ENCODE assay signal across 29 cellular contexts in genomic region chr19:879711-880438, GRCh38. TPM values are rescaled to one million over a fixed set of nuclear protein-coding genes. Genes with fewer than 3 reads are reported as not detected.
"Had no signal": no experiment of that assay in that cellular context is flagged by ENCODE, and none has a peak within 500 bp of the region (broad histone marks: within the 10 kb centered on the region; RNA-seq: fewer than 3 reads in every experiment).

No MANE protein-coding gene starts in this region.

- H3K4me3 Mint-ChIP-seq: activated CD4-positive, alpha-beta T cell treated with anti-CD3 and anti-CD28 coated beads for 36 hours; activated naive CD4-positive, alpha-beta T cell treated with anti-CD3 and anti-CD28 coated beads, Interleukin-2, amount 50 U/mL, for 24 hours; activated naive CD8-positive, alpha-beta T cell treated with anti-CD3 and anti-CD28 coated beads, Interleukin-2, amount 50 U/mL, for 24 hours; mesothelial cell of epicardium; naive thymus-derived CD4-positive, alpha-beta T cell; stimulated activated memory B cell treated with anti-CD40 and anti-IgM and Interleukin-4, amounts not matched to agents 10 μg/mL and 1 μg/mL and 100 μg/mL, for 72 hours; stimulated activated naive CD8-positive, alpha-beta T cell treated with anti-CD3 and anti-CD28 coated beads, Interleukin-15, amount 100 ng/mL, for 72 hours; type B pancreatic cell had no signal

- H3K4me1 Mint-ChIP-seq: activated CD4-positive, alpha-beta T cell treated with anti-CD3 and anti-CD28 coated beads for 36 hours; activated naive CD4-positive, alpha-beta T cell treated with anti-CD3 and anti-CD28 coated beads, Interleukin-2, amount 50 U/mL, for 24 hours; activated naive CD8-positive, alpha-beta T cell treated with anti-CD3 and anti-CD28 coated beads, Interleukin-2, amount 50 U/mL, for 24 hours; mesothelial cell of epicardium had no signal

- H3K27ac Mint-ChIP-seq: activated CD4-positive, alpha-beta T cell treated with anti-CD3 and anti-CD28 coated beads for 36 hours; activated naive CD4-positive, alpha-beta T cell treated with anti-CD3 and anti-CD28 coated beads, Interleukin-2, amount 50 U/mL, for 24 hours; activated naive CD8-positive, alpha-beta T cell treated with anti-CD3 and anti-CD28 coated beads, Interleukin-2, amount 50 U/mL, for 24 hours; activated T-helper 2 cell treated with anti-CD3 and anti-CD28 coated beads, Interferon-gamma antibody, Interleukin-2, Interleukin-4, amounts not matched to agents 10 μg/mL and 5 μg/mL and 100 μg/mL, durations not matched to agents 14 hours and 24 hours and 36 hours; mesothelial cell of epicardium; stimulated activated memory B cell treated with anti-CD40 and anti-IgM and Interleukin-4, amounts not matched to agents 10 μg/mL and 1 μg/mL and 100 μg/mL, for 72 hours; type B pancreatic cell had no signal

- H3K27ac ChIP-seq: esophagus muscularis mucosa, foreskin keratinocyte, heart right ventricle, pancreas, psoas muscle, sigmoid colon, vagina had no signal

- H3K4me1 ChIP-seq: esophagus muscularis mucosa, heart right ventricle, pancreas, psoas muscle, sigmoid colon, vagina had no signal

- H3K27me3 Mint-ChIP-seq: activated CD4-positive, alpha-beta T cell treated with anti-CD3 and anti-CD28 coated beads for 36 hours; activated naive CD4-positive, alpha-beta T cell treated with anti-CD3 and anti-CD28 coated beads, Interleukin-2, amount 50 U/mL, for 24 hours; activated naive CD8-positive, alpha-beta T cell treated with anti-CD3 and anti-CD28 coated beads, Interleukin-2, amount 50 U/mL, for 24 hours; naive thymus-derived CD4-positive, alpha-beta T cell; stimulated activated memory B cell treated with anti-CD40 and anti-IgM and Interleukin-4, amounts not matched to agents 10 μg/mL and 1 μg/mL and 100 μg/mL, for 72 hours; stimulated activated naive CD8-positive, alpha-beta T cell treated with anti-CD3 and anti-CD28 coated beads, Interleukin-15, amount 100 ng/mL, for 72 hours; type B pancreatic cell had no signal

- H3K9me3 Mint-ChIP-seq: activated naive CD4-positive, alpha-beta T cell treated with anti-CD3 and anti-CD28 coated beads, Interleukin-2, amount 50 U/mL, for 24 hours; activated naive CD8-positive, alpha-beta T cell treated with anti-CD3 and anti-CD28 coated beads, Interleukin-2, amount 50 U/mL, for 24 hours; activated T-helper 2 cell treated with anti-CD3 and anti-CD28 coated beads, Interferon-gamma antibody, Interleukin-2, Interleukin-4, amounts not matched to agents 10 μg/mL and 5 μg/mL and 100 μg/mL, durations not matched to agents 14 hours and 24 hours and 36 hours; mesothelial cell of epicardium; stimulated activated memory B cell treated with anti-CD40 and anti-IgM and Interleukin-4, amounts not matched to agents 10 μg/mL and 1 μg/mL and 100 μg/mL, for 72 hours; stimulated activated naive CD8-positive, alpha-beta T cell treated with anti-CD3 and anti-CD28 coated beads, Interleukin-15, amount 100 ng/mL, for 72 hours; type B pancreatic cell had no signal

- H3K9me3 ChIP-seq: esophagus muscularis mucosa, heart right ventricle, pancreas, psoas muscle, sigmoid colon, vagina had no signal

- DNase-seq: activated CD4-positive, alpha-beta T cell treated with anti-CD3 and anti-CD28 coated beads for 36 hours; activated CD4-positive, alpha-beta T cell treated with anti-CD3 and anti-CD28 coated beads, Interleukin-2, amount 50 U/mL, for 48 hours; activated naive CD8-positive, alpha-beta T cell treated with anti-CD3 and anti-CD28 coated beads, Interleukin-2, amount 50 U/mL, for 24 hours; activated T-cell treated with anti-CD3 and anti-CD28 coated beads, Interleukin-2, amount 50 U/mL, for 48 hours; cortex of kidney; foreskin keratinocyte; heart right ventricle; left ventricle myocardium superior; naive thymus-derived CD4-positive, alpha-beta T cell; sigmoid colon; small intestine; stimulated activated CD4-positive, alpha-beta T cell treated with anti-CD3 and anti-CD28 coated beads, Interleukin-4, amount 100 ng/mL, for 4 hours; stimulated activated CD8-positive, alpha-beta memory T cell treated with anti-CD3 and anti-CD28 coated beads, Interleukin-4, amount 100 ng/mL, for 48 hours; stimulated activated naive CD8-positive, alpha-beta T cell treated with anti-CD3 and anti-CD28 coated beads, Interleukin-15, amount 100 ng/mL, for 72 hours; T-helper 1 cell had no signal

- H3K27me3 ChIP-seq: esophagus muscularis mucosa, foreskin keratinocyte, heart right ventricle, pancreas, sigmoid colon, vagina had no signal

- ATAC-seq: activated CD4-positive, alpha-beta T cell treated with anti-CD3 and anti-CD28 coated beads for 36 hours; activated naive CD8-positive, alpha-beta T cell treated with anti-CD3 and anti-CD28 coated beads, Interleukin-2, amount 50 U/mL, for 24 hours; foreskin keratinocyte; heart right ventricle; left ventricle myocardium superior; naive thymus-derived CD4-positive, alpha-beta T cell; pancreas; psoas muscle; stimulated activated memory B cell treated with anti-CD40 and anti-IgM and Interleukin-4, amounts not matched to agents 10 μg/mL and 1 μg/mL and 100 μg/mL, for 72 hours; stimulated activated naive CD8-positive, alpha-beta T cell treated with anti-CD3 and anti-CD28 coated beads, Interleukin-15, amount 100 ng/mL, for 72 hours had no signal

- H3K36me3 Mint-ChIP-seq: activated naive CD4-positive, alpha-beta T cell treated with anti-CD3 and anti-CD28 coated beads, Interleukin-2, amount 50 U/mL, for 24 hours had no signal

- FAIRE-seq: pancreas, small intestine had no signal

- H3K4me3 ChIP-seq: esophagus muscularis mucosa, heart right ventricle, pancreas, psoas muscle, sigmoid colon, vagina had no signal

RNA-seq across cellular contexts. Expression of gene RNU6-9, which starts 13.4 kb away (rescaled TPM):
- total RNA-seq: activated CD4-positive, alpha-beta T cell treated with anti-CD3 and anti-CD28 coated beads for 36 hours; activated T-helper 2 cell treated with anti-CD3 and anti-CD28 coated beads, Interferon-gamma antibody, Interleukin-2, Interleukin-4, amounts not matched to agents 10 μg/mL and 5 μg/mL and 100 μg/mL, durations not matched to agents 14 hours and 24 hours and 36 hours; chondrocyte; esophagus muscularis mucosa; foreskin keratinocyte; glomerular endothelial cell; heart right ventricle; left ventricle myocardium superior; lung microvascular endothelial cell; mesothelial cell of epicardium; naive thymus-derived CD4-positive, alpha-beta T cell; pancreas; psoas muscle; sigmoid colon; vagina had no signal
- polyA plus RNA-seq: foreskin keratinocyte; heart right ventricle; naive thymus-derived CD4-positive, alpha-beta T cell; neural cell; pancreas; psoas muscle; sigmoid colon; small intestine; thymus had no signal

RNA-seq across cellular contexts. Expression of gene ELANE, which starts 27.8 kb away (rescaled TPM):
- total RNA-seq: activated CD4-positive, alpha-beta T cell treated with anti-CD3 and anti-CD28 coated beads for 36 hours; activated T-helper 2 cell treated with anti-CD3 and anti-CD28 coated beads, Interferon-gamma antibody, Interleukin-2, Interleukin-4, amounts not matched to agents 10 μg/mL and 5 μg/mL and 100 μg/mL, durations not matched to agents 14 hours and 24 hours and 36 hours; chondrocyte; foreskin keratinocyte; glomerular endothelial cell; lung microvascular endothelial cell; mesothelial cell of epicardium; vagina had no signal
- polyA plus RNA-seq: foreskin keratinocyte; naive thymus-derived CD4-positive, alpha-beta T cell; neural cell had no signal
